Comparison of ENCODE assay signal across 8 cellular contexts in the genomic region with DNA sequence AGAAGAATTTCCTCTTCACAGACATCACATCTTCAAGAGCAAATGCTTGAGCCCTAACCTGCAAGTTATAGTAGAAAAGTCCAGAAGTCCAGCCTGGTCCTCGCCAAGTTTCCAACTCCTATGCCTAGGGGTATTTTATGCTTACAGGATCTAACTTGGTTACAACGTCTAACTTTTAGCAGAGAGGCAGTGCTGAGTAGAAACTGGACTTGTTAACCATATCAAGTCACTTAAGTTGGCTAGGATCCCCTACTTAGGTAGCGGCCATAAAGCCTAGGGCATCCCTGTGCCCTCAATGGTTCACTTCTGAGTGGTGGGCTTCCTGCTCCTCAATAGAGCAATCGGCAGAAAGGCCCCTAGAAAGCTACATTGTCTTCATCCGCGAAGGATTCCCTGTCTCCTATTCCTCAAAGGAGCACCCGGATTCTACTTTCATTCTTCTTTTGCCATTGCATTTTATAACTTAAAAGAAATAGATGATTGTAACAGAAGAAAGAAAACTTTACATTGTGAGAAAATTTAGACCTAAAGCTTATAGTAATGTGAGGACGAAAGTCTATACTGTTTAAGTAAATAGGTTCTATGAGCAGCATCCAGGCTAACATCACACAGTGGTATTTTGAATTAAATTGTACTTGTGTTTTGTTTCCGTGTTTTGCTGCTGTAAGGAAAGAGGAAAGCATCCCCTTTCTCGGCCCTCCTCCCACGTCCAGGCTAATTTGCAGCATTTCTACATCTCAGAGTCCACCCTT. TPM values are rescaled to one million over a fixed set of nuclear protein-coding genes. Genes with fewer than 3 reads are reported as not detected.
DNase-seq lines count a peak whose midpoint lies in the region; ATAC-seq and TF ChIP-seq lines count a peak whose summit lies in the region.

No MANE protein-coding gene starts in this region.

- RAD21 ChIA-PET in HCT116 (lab: Charles Lee; ENCODE audit: low non-redundant PET in 1 of 2, low total read pairs in 2 of 2, uncharacterized antibody in 2 of 2, unreplicated experiment in 2 of 2): no interaction called here

- no TSS peak for BruUV-seq in HCT116 (replicated peaks; lab: Mats Ljungman, UMichigan)

- TF ChIP-seq POLR2A in HCT116 (IDR thresholded peaks at IDR 0.05; ENCODE audit: borderline replicate concordance, extremely low read depth, insufficient read depth, insufficient read length) (no peak), lower leg skin (IDR thresholded peaks at IDR 0.05) (no peak)

- no peak for DNase-seq in HCT116 (ENCODE audit: low read depth, low spot score)
- no peak for DNase-seq in activated B cell treated with CpG ODN at 0.5 μM for 24 hours
- no peak for DNase-seq in glutamatergic neuron
- DNase-seq in epidermal melanocyte (ENCODE audit: insufficient read length, low spot score): no peak
- no peak for DNase-seq in lower leg skin (ENCODE audit: low spot score in 2 of 2)
- no peak for DNase-seq in activated effector memory CD4-positive, alpha-beta T cell treated with anti-CD3 and anti-CD28 coated beads, Interleukin-2, amount 50 U/mL, for 16 hours

- H3K27me3 Mint-ChIP-seq in activated B cell treated with CpG ODN at 0.5 μM for 24 hours (peaks cover 26% of the 10 kb centered on the region), glutamatergic neuron (ENCODE audit: unreplicated experiment) (peaks cover 10% of the 10 kb centered on the region)

- H3K4me2 ChIP-seq in HCT116 (ENCODE audit: low read length): peak overlapping the region; percentile 88
- H3K4me2 ChIP-seq in skeletal muscle satellite cell (ENCODE audit: low read length): peak overlapping the region; percentile 95

- POLR2A ChIA-PET in HCT116 (lab: Charles Lee): interaction anchor here (1.4 to 1.5 kb wide), 2 partner anchors 20 to 242 kb away, joined by 3 to 4 read pairs; no protein-coding TSS in a partner anchor
- POLR2A ChIA-PET in activated B cell treated with CpG ODN at 0.5 μM for 24 hours (lab: Charles Lee): interaction anchor here (2.4 kb wide), 1 partner anchor 193 kb away, joined by 14 read pairs; the partner anchor contains the start of genes CDKN2A and CDKN2B-AS1

- H3K9ac ChIP-seq in HCT116 (ENCODE audit: low read length) (peak overlapping the region; percentile 96), skeletal muscle satellite cell (ENCODE audit: low read depth, low read length) (peak overlapping the region; percentile 89)

- peaks cover 4% of the 10 kb centered on the region; the same call in 1 of the 2 replicates for H3K9me2 ChIP-seq in HCT116 (ENCODE audit: insufficient read depth)

- peaks cover 53% of the 10 kb centered on the region for H3K79me2 ChIP-seq in HCT116 (ENCODE audit: insufficient read depth, low read length)

- intact Hi-C loops in HCT116 (cut with micrococcal nuclease): no loop called here
- intact Hi-C loops in activated B cell treated with CpG ODN at 0.5 μM for 24 hours (cut with micrococcal nuclease): loop anchor here (5.0 to 10.0 kb wide), 2 partner anchors 766 to 1179 kb away; partner anchors contain the start of genes HACD4 and MLLT3
- intact Hi-C loops in lower leg skin (cut with DNase I; ENCODE audit: low total_unique reads): no loop called here

- H3K9me3 ChIP-seq in HCT116 (ENCODE audit: control insufficient read depth in 1 of 2, insufficient read depth in 1 of 2, low read depth in 1 of 2, low read length in 2 of 2): no peaks in the 10 kb centered on the region
- H3K9me3 ChIP-seq in skeletal muscle satellite cell (replicated peaks; ENCODE audit: low read length): no peaks in the 10 kb centered on the region

- H3K27ac Mint-ChIP-seq in activated B cell treated with CpG ODN at 0.5 μM for 24 hours: peak overlapping the region; percentile 89
- peak overlapping the region; percentile 45 for H3K27ac Mint-ChIP-seq in glutamatergic neuron (ENCODE audit: unreplicated experiment)

- H2AFZ ChIP-seq in HCT116 (ENCODE audit: low read depth, low read length, poor library complexity, severe bottlenecking): no peak overlapping the region

- CTCF ChIA-PET in HCT116 (lab: Charles Lee) (no interaction called here), activated B cell treated with CpG ODN at 0.5 μM for 24 hours (lab: Charles Lee) (interaction anchor here (1.6 kb wide), 1 partner anchor 10 kb away, joined by 4 read pairs; no protein-coding TSS in a partner anchor)

- H3K36me3 ChIP-seq in HCT116 (ENCODE audit: control insufficient read depth in 1 of 2, insufficient read depth in 2 of 2, low read length in 2 of 2): peaks cover 13 to 21% of the 10 kb centered on the region in 2 experiments; a peak in 2 of 4 replicates
- H3K36me3 ChIP-seq in skeletal muscle satellite cell (ENCODE audit: insufficient read depth, low read length): peaks cover 12% of the 10 kb centered on the region

- TF ChIP-seq RAD21 in HCT116 (IDR thresholded peaks at IDR 0.05; ENCODE audit: low read depth): no peak

- H3K36me3 Mint-ChIP-seq in activated B cell treated with CpG ODN at 0.5 μM for 24 hours (ENCODE audit: low read depth) (peaks cover 13% of the 10 kb centered on the region), glutamatergic neuron (ENCODE audit: unreplicated experiment) (peaks cover 3% of the 10 kb centered on the region)

- ATAC-seq in HCT116 (no peak), activated B cell treated with CpG ODN at 0.5 μM for 24 hours (ENCODE audit: low read depth) (no peak), HG02571 (IDR thresholded peaks at IDR 0.05; ENCODE audit: unreplicated experiment) (no peak)

- 74 to 77% methylated on average over 11 of the region's 11 CpGs for WGBS in lower leg skin, 2 donors

- H3K4me1 ChIP-seq in HCT116 (ENCODE audit: control insufficient read depth in 1 of 2, insufficient read depth in 2 of 2, low read length in 2 of 2) (peaks cover 47 to 60% of the 10 kb centered on the region in 2 experiments), skeletal muscle satellite cell (ENCODE audit: control insufficient read depth, insufficient read depth, low read length) (peaks cover 27% of the 10 kb centered on the region)

- no peaks in the 10 kb centered on the region for H3K27me3 ChIP-seq in HCT116 (ENCODE audit: insufficient read depth, low read length)
- H3K27me3 ChIP-seq in skeletal muscle satellite cell (ENCODE audit: control insufficient read depth, insufficient read depth, low read length): no peaks in the 10 kb centered on the region

- peaks cover 21% of the 10 kb centered on the region; the same call in 1 of the 2 replicates for H4K20me1 ChIP-seq in HCT116 (ENCODE audit: insufficient read depth)

- TF ChIP-seq CTCF in HCT116 (IDR thresholded peaks at IDR 0.05 in 2 of 3, conservative IDR thresholded peaks at IDR 0.05 in 1 of 3; ENCODE audit: borderline replicate concordance in 1 of 3, insufficient read depth in 1 of 3, low read depth in 2 of 3, low read length in 2 of 3): no peak
- TF ChIP-seq CTCF in activated B cell treated with CpG ODN at 0.5 μM for 24 hours (IDR thresholded peaks at IDR 0.05): no peak
- no peak for TF ChIP-seq CTCF in glutamatergic neuron (IDR thresholded peaks at IDR 0.05; ENCODE audit: partially characterized antibody, unreplicated experiment)
- TF ChIP-seq CTCF in lower leg skin (IDR thresholded peaks at IDR 0.05): no peak

- peak overlapping the region; percentile 98 for H3K27ac ChIP-seq in HCT116 (ENCODE audit: low read depth, low read length)

- H3K4me1 Mint-ChIP-seq in activated B cell treated with CpG ODN at 0.5 μM for 24 hours (peaks cover 40% of the 10 kb centered on the region), glutamatergic neuron (ENCODE audit: low read depth, unreplicated experiment) (peaks cover 21% of the 10 kb centered on the region)

- H3K4me3 ChIP-seq in HCT116 (replicated peaks in 1 of 2; ENCODE audit: low read depth in 1 of 2, low read length in 2 of 2): peak overlapping the region; percentile 57 to 95
- H3K4me3 ChIP-seq in skeletal muscle satellite cell (ENCODE audit: low read length): peak overlapping the region; percentile 85
- no peak overlapping the region for H3K4me3 ChIP-seq in lower leg skin (ENCODE audit: low read depth, poor library complexity, severe bottlenecking)

- no peaks in the 10 kb centered on the region for H3K9me3 Mint-ChIP-seq in activated B cell treated with CpG ODN at 0.5 μM for 24 hours
- H3K9me3 Mint-ChIP-seq in glutamatergic neuron (ENCODE audit: unreplicated experiment): peaks cover 15% of the 10 kb centered on the region

- peak overlapping the region; percentile 99 for H3K4me3 Mint-ChIP-seq in activated B cell treated with CpG ODN at 0.5 μM for 24 hours
- peak overlapping the region; percentile 100 for H3K4me3 Mint-ChIP-seq in glutamatergic neuron (ENCODE audit: unreplicated experiment)

TF ChIP-seq in HCT116, 20 proteins besides CTCF, POLR2A, EP300 and RAD21:
- TF ChIP-seq EZH2phosphoT487 (IDR thresholded peaks at IDR 0.05; ENCODE audit: borderline replicate concordance) (no peak), POLR2AphosphoS5 (IDR thresholded peaks at IDR 0.05; ENCODE audit: low read depth, low read length) (no peak), ZNF274 (IDR thresholded peaks at IDR 0.05; ENCODE audit: low read depth, low read length) (no peak), EGR1 (IDR thresholded peaks at IDR 0.05; ENCODE audit: low read depth) (no peak)
- TF ChIP-seq, protein P1, sequence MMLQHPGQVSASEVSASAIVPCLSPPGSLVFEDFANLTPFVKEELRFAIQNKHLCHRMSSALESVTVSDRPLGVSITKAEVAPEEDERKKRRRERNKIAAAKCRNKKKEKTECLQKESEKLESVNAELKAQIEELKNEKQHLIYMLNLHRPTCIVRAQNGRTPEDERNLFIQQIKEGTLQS (IDR thresholded peaks at IDR 0.05): no peak

RNA-seq across cellular contexts. Expression of gene MTAP, which starts 1.3 kb away (rescaled TPM):
- total RNA-seq in HCT116 (2021; ENCODE audit: unreplicated experiment): 326 TPM
- 76.1 and 98.0 TPM in 2 replicates for polyA plus RNA-seq in HCT116 (2012)
- total RNA-seq in activated B cell treated with CpG ODN at 0.5 μM for 24 hours: 30.4 and 43.2 TPM in 2 replicates
- total RNA-seq in glutamatergic neuron (ENCODE audit: unreplicated experiment): 48.1 TPM
- 30.8 and 47.9 TPM in 2 replicates for total RNA-seq in skeletal muscle satellite cell (2012; rRNA removed)
- total RNA-seq in lower leg skin: 10 to 100 TPM; 12.9 to 18.2 (median 14.7) TPM
